In the genomic region with DNA sequence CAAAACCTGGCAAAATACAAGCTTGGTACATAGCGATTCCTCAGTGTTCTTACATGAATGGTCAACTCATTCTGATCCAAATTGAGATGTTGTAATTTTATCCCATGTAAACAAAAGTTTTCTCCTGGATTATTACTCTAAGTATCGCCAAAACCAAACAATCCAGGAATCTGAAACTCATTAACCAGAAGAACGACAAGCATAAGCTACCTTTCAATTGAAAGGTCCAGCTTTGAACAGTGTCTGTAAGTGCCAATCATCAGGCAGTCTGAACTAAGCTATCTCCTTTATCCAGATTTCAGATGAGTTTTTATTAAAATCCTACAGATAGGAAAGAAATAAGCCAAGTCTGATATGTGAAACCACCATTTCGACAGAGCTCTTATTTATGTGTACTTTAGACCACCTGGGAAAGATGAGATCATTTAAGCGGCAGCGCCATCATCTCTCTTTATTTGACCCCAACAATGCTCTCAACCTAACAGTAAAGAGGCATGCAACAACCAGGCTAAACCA, we compare ENCODE assay signal across 8 cellular contexts. TPM values are rescaled to one million over a fixed set of nuclear protein-coding genes. Genes with fewer than 3 reads are reported as not detected.
A peak's percentile ranks its signal among the peaks of the same experiment; 100 is the strongest.
DNase-seq lines count a peak whose midpoint lies in the region; ATAC-seq and TF ChIP-seq lines count a peak whose summit lies in the region.

No MANE protein-coding gene starts in this region.

- H3K27me3 ChIP-seq in AG04450 (ENCODE audit: control insufficient read depth, insufficient read depth, low read length) (no peaks in the 10 kb centered on the region), body of pancreas (no peaks in the 10 kb centered on the region), mononuclear cell (ENCODE audit: insufficient read depth, low read length) (no peaks in the 10 kb centered on the region)

- H3K4me1 ChIP-seq in body of pancreas: peaks cover 48% of the 10 kb centered on the region
- H3K4me1 ChIP-seq in mononuclear cell (ENCODE audit: insufficient read depth, low read length): peaks cover 39% of the 10 kb centered on the region

- WGBS in body of pancreas, 2 donors: 4 to 5% methylated on average over 6 of the region's 6 CpGs

- H3K4me3 ChIP-seq in AG04450 (ENCODE audit: low read depth, low read length) (peak overlapping the region; percentile 90), body of pancreas (peak overlapping the region; percentile 86 to 91), mononuclear cell (ENCODE audit: low read length) (peak overlapping the region; percentile 73)

- ATAC-seq in body of pancreas (no peak), GM21825 (IDR thresholded peaks at IDR 0.05; ENCODE audit: unreplicated experiment) (no peak)

- H3K4me3 Mint-ChIP-seq in HFFc6: peak overlapping the region; percentile 99

- H3K4me1 Mint-ChIP-seq in HFFc6 (ENCODE audit: low read depth): peaks cover 54% of the 10 kb centered on the region

- H3K27ac ChIP-seq in AG04450 (ENCODE audit: low read depth, low read length): peak overlapping the region; percentile 87
- peak overlapping the region; percentile 94 to 98 (median 96) for H3K27ac ChIP-seq in body of pancreas

- no peak for TF ChIP-seq POLR2A in body of pancreas (IDR thresholded peaks at IDR 0.05)

- no peak for TF ChIP-seq CTCF in AG04450 (IDR thresholded peaks at IDR 0.05; ENCODE audit: low read depth, low read length)
- no peak for TF ChIP-seq CTCF in HFFc6 (IDR thresholded peaks at IDR 0.05)
- TF ChIP-seq CTCF in body of pancreas (IDR thresholded peaks at IDR 0.05): no peak

- intact Hi-C loops in body of pancreas (cut with DNase I): no loop called here

- DNase-seq in AG04450 (ENCODE audit: low read depth, low spot score) (no peak), HFFc6 (no peak), body of pancreas (no peak), SHP77 treated with DMSO at 0.1 percent for 48 hours (lab: John Stamatoyannopoulos, UW) (no peak)
- DNase-seq in stimulated activated CD4-positive, alpha-beta T cell treated with anti-CD3 and anti-CD28 coated beads, Interleukin-4, amount 100 ng/mL, for 1 hour: no peak
- DNase-seq in effector CD4-positive, alpha-beta T cell: no peak

- H3K27me3 Mint-ChIP-seq in HFFc6 (ENCODE audit: insufficient read depth): peaks cover 3% of the 10 kb centered on the region

- peaks cover 6% of the 10 kb centered on the region; the same call in 1 of the 2 replicates for H3K36me3 Mint-ChIP-seq in HFFc6 (ENCODE audit: low read depth)

- H3K9me3 Mint-ChIP-seq in HFFc6: 0 out of 2 replicates have a peak, but pooled peaks cover 3% of the 10 kb centered on the region

- POLR2A ChIA-PET in AG04450 (lab: Yijun Ruan, JAX): no interaction called here

- H3K9me3 ChIP-seq in AG04450 (ENCODE audit: control insufficient read depth, insufficient read depth, low read length): peaks cover 10% of the 10 kb centered on the region; the same call in 1 of the 2 replicates
- no peaks in the 10 kb centered on the region for H3K9me3 ChIP-seq in body of pancreas
- no peaks in the 10 kb centered on the region for H3K9me3 ChIP-seq in mononuclear cell (ENCODE audit: low read depth, low read length)

- H3K27ac Mint-ChIP-seq in HFFc6: peak overlapping the region; percentile 95

- CTCF ChIA-PET in AG04450 (lab: Charles Lee): no interaction called here

- no peaks in the 10 kb centered on the region for H3K36me3 ChIP-seq in body of pancreas (replicated peaks in 1 of 2; ENCODE audit: insufficient read depth in 1 of 2, low read depth in 2 of 2)

RNA-seq across cellular contexts. Expression of gene MEX3C, which starts 2.3 kb away (rescaled TPM):
- polyA plus RNA-seq in AG04450 (2011; rRNA removed): 63.5 and 69.7 TPM in 2 replicates
- 61.1 and 74.8 TPM in 2 replicates for polyA minus RNA-seq in AG04450 (2011; rRNA and poly(A)+ RNA removed)
- total RNA-seq in HFFc6 (2021; fragmentation: NEBNext Ultra II Directional; extraction: Animal tissue kit (Norgen Biotek cat#: 25700)): 10 to 100 TPM; 31.2 to 39.3 (median 35.6) TPM
- total RNA-seq in body of pancreas: 10 to 100 TPM; 16.5 to 16.6 TPM
- total RNA-seq in mononuclear cell: 107 TPM
